In genomic region chr4:4864443-4864939, GRCh38 we compare ENCODE assay signal across 17 cellular contexts. TPM values are rescaled to one million over a fixed set of nuclear protein-coding genes. Genes with fewer than 3 reads are reported as not detected.
A peak's percentile ranks its signal among the peaks of the same experiment; 100 is the strongest.
DNase-seq lines count a peak whose midpoint lies in the region; ATAC-seq and TF ChIP-seq lines count a peak whose summit lies in the region.
"Had no signal": no experiment of that assay in that cellular context is flagged by ENCODE, and none has a peak within 500 bp of the region (broad histone marks: within the 10 kb centered on the region; RNA-seq: fewer than 3 reads in every experiment).

No MANE protein-coding gene starts in this region.

- H3K27ac ChIP-seq in SK-N-SH (ENCODE audit: low read depth in 2 of 2, low read length in 1 of 2) (no peak overlapping the region), mesodermal cell (ENCODE audit: low read depth, low read length, severe bottlenecking) (peak overlapping the region; percentile 20), spleen (no peak overlapping the region)
- H3K27ac ChIP-seq: epithelial cell of prostate, foreskin keratinocyte had no signal

- peaks cover 14% of the 10 kb centered on the region; the same call in 1 of the 2 replicates for H4K20me1 ChIP-seq in SK-N-SH (ENCODE audit: insufficient read depth)

- H3K4me1 ChIP-seq in SK-N-SH (ENCODE audit: control insufficient read depth in 1 of 2, insufficient read depth in 2 of 2, low read depth in 1 of 2, low read length in 1 of 2) (peaks cover 0 to 11% of the 10 kb centered on the region in 2 experiments; a peak in 1 of 4 replicates), mesodermal cell (ENCODE audit: control insufficient read depth, insufficient read depth, low read length, poor library complexity, severe bottlenecking) (peaks cover 34% of the 10 kb centered on the region), spleen (peaks cover 3 to 66% (median 43%) of the 10 kb centered on the region in 6 donors)
- H3K4me1 ChIP-seq: foreskin keratinocyte had no signal

- no peaks in the 10 kb centered on the region for H3K79me2 ChIP-seq in SK-N-SH (ENCODE audit: insufficient read depth)

- no peaks in the 10 kb centered on the region for H3K9me2 ChIP-seq in SK-N-SH

- no peak for TF ChIP-seq RAD21 in SK-N-SH (IDR thresholded peaks at IDR 0.05; ENCODE audit: low read length)

- H3K27me3 ChIP-seq in SK-N-SH (ENCODE audit: insufficient read depth) (peaks cover 86% of the 10 kb centered on the region), spleen (replicated peaks in 1 of 7) (peaks cover 3 to 100% (median 93%) of the 10 kb centered on the region in 7 donors)

- 17% methylated on average over 24 of the region's 25 CpGs for WGBS in SK-N-SH (ENCODE audit: low lambda C conversion rate)
- WGBS in mesodermal cell (ENCODE audit: insufficient coverage in 2 of 2), 2 experiments: 11 to 14% methylated on average over 23 to 25 of the region's 25 CpGs
- WGBS in spleen, 5 donors: 29 to 46% (median 36%) methylated on average over 25 of the region's 25 CpGs

- H2AFZ ChIP-seq in SK-N-SH (ENCODE audit: low read depth): no peak overlapping the region

- DNase-seq in SK-N-SH: no peak
- DNase-seq in activated T-helper 1 cell treated with anti-CD3 and anti-CD28 coated beads, Interleukin-12 subunit alpha, Interleukin-12 subunit beta, Interleukin-2, Interleukin-4 antibody, amounts not matched to agents 30 ng/mL and 10 ng/mL and 1 ng/mL, durations not matched to agents 14 hours and 24 hours and 36 hours (ENCODE audit: low spot score): no peak
- DNase-seq in spleen: peak; percentile 52
- DNase-seq in middle frontal gyrus (ENCODE audit: extremely low spot score, low spot score): no peak
- no peak for DNase-seq in NCI-H526 treated with DMSO at 0.1 percent for 48 hours (lab: John Stamatoyannopoulos, UW)
- no peak for DNase-seq in hippocampal formation (lab: John Stamatoyannopoulos, UW)
- DNase-seq: activated CD4-positive, CD25-positive, alpha-beta regulatory T cell treated with anti-CD3 and anti-CD28 coated beads, Interleukin-2, amount 50 U/mL, for 72 hours; activated naive CD4-positive, alpha-beta T cell treated with anti-CD3 and anti-CD28 coated beads, Interleukin-2, amount 10 ng/mL, durations not matched to agents 7 days and 5 days; foreskin keratinocyte; HCEC 1CT; NCI-H524; substantia nigra had no signal

- H3K9me3 ChIP-seq in SK-N-SH (no peaks in the 10 kb centered on the region), mesodermal cell (ENCODE audit: control insufficient read depth, low read length) (no peaks in the 10 kb centered on the region), spleen (peaks cover 0 to 33% (median 0%) of the 10 kb centered on the region in 8 donors)

- intact Hi-C loops in activated T-helper 1 cell treated with anti-CD3 and anti-CD28 coated beads, Interleukin-12 subunit alpha, Interleukin-12 subunit beta, Interleukin-2, Interleukin-4 antibody, amounts not matched to agents 30 ng/mL and 10 ng/mL and 1 ng/mL, durations not matched to agents 14 hours and 24 hours and 36 hours (cut with micrococcal nuclease): loop anchor here (10.0 kb wide), 1 partner anchor 820 kb away; no protein-coding TSS in a partner anchor
- intact Hi-C loops in spleen (cut with DNase I; ENCODE audit: low total_unique reads): no loop called here

- H3K27me3 Mint-ChIP-seq in activated T-helper 1 cell treated with anti-CD3 and anti-CD28 coated beads, Interleukin-12 subunit alpha, Interleukin-12 subunit beta, Interleukin-2, Interleukin-4 antibody, amounts not matched to agents 30 ng/mL and 10 ng/mL and 1 ng/mL, durations not matched to agents 14 hours and 24 hours and 36 hours (ENCODE audit: insufficient read depth): peaks cover 63% of the 10 kb centered on the region

- H3K4me3 ChIP-seq in SK-N-SH (ENCODE audit: low read depth in 2 of 2, low read length in 1 of 2): no peak overlapping the region
- peak overlapping the region; percentile 11 for H3K4me3 ChIP-seq in mesodermal cell (ENCODE audit: extremely low read depth, insufficient read depth, low read length, poor library complexity, severe bottlenecking)
- H3K4me3 ChIP-seq in spleen: no peak overlapping the region

- no peak for TF ChIP-seq POLR2A in spleen (IDR thresholded peaks at IDR 0.05)

- no peaks in the 10 kb centered on the region for H3F3A ChIP-seq in SK-N-SH (replicated peaks; ENCODE audit: insufficient read depth)

- ATAC-seq in SK-N-SH treated with all-trans-retinoic acid at 6 μM for 48 hours: no peak
- ATAC-seq: foreskin keratinocyte had no signal

- no peak overlapping the region for H3K4me3 Mint-ChIP-seq in activated T-helper 1 cell treated with anti-CD3 and anti-CD28 coated beads, Interleukin-12 subunit alpha, Interleukin-12 subunit beta, Interleukin-2, Interleukin-4 antibody, amounts not matched to agents 30 ng/mL and 10 ng/mL and 1 ng/mL, durations not matched to agents 14 hours and 24 hours and 36 hours
- H3K4me3 Mint-ChIP-seq: activated naive CD4-positive, alpha-beta T cell treated with anti-CD3 and anti-CD28 coated beads, Interleukin-2, amount 10 ng/mL, durations not matched to agents 7 days and 5 days; central memory CD8-positive, alpha-beta T cell had no signal

- peaks cover 2% of the 10 kb centered on the region for H3K36me3 Mint-ChIP-seq in activated T-helper 1 cell treated with anti-CD3 and anti-CD28 coated beads, Interleukin-12 subunit alpha, Interleukin-12 subunit beta, Interleukin-2, Interleukin-4 antibody, amounts not matched to agents 30 ng/mL and 10 ng/mL and 1 ng/mL, durations not matched to agents 14 hours and 24 hours and 36 hours (ENCODE audit: low read depth)

- peaks cover 5% of the 10 kb centered on the region for H3K4me1 Mint-ChIP-seq in activated T-helper 1 cell treated with anti-CD3 and anti-CD28 coated beads, Interleukin-12 subunit alpha, Interleukin-12 subunit beta, Interleukin-2, Interleukin-4 antibody, amounts not matched to agents 30 ng/mL and 10 ng/mL and 1 ng/mL, durations not matched to agents 14 hours and 24 hours and 36 hours (ENCODE audit: low read depth)

- no peak overlapping the region for H3K9ac ChIP-seq in SK-N-SH

- no peak for TF ChIP-seq EP300 in SK-N-SH (IDR thresholded peaks at IDR 0.05; ENCODE audit: borderline replicate concordance in 1 of 2, low read depth in 1 of 2, low read length in 1 of 2)

- TF ChIP-seq CTCF in SK-N-SH (IDR thresholded peaks at IDR 0.05) (no peak), spleen (IDR thresholded peaks at IDR 0.05 in 8 of 11, conservative IDR thresholded peaks at IDR 0.05 in 3 of 11) (no peak)

- H3K27ac Mint-ChIP-seq in activated T-helper 1 cell treated with anti-CD3 and anti-CD28 coated beads, Interleukin-12 subunit alpha, Interleukin-12 subunit beta, Interleukin-2, Interleukin-4 antibody, amounts not matched to agents 30 ng/mL and 10 ng/mL and 1 ng/mL, durations not matched to agents 14 hours and 24 hours and 36 hours: peak overlapping the region; percentile 48
- H3K27ac Mint-ChIP-seq: activated naive CD4-positive, alpha-beta T cell treated with anti-CD3 and anti-CD28 coated beads, Interleukin-2, amount 10 ng/mL, durations not matched to agents 7 days and 5 days had no signal

- H3K4me2 ChIP-seq in SK-N-SH: 0 out of 2 replicates have a peak overlapping the region, but pooled peaks have one; percentile 69

- no peaks in the 10 kb centered on the region for H3K9me3 Mint-ChIP-seq in activated T-helper 1 cell treated with anti-CD3 and anti-CD28 coated beads, Interleukin-12 subunit alpha, Interleukin-12 subunit beta, Interleukin-2, Interleukin-4 antibody, amounts not matched to agents 30 ng/mL and 10 ng/mL and 1 ng/mL, durations not matched to agents 14 hours and 24 hours and 36 hours
- H3K9me3 Mint-ChIP-seq: activated naive CD4-positive, alpha-beta T cell treated with anti-CD3 and anti-CD28 coated beads, Interleukin-2, amount 10 ng/mL, durations not matched to agents 7 days and 5 days; central memory CD8-positive, alpha-beta T cell had no signal

- POLR2A ChIA-PET in SK-N-SH (lab: Yijun Ruan, JAX): no interaction called here

- H3K36me3 ChIP-seq in SK-N-SH (replicated peaks in 1 of 2; ENCODE audit: control insufficient read depth in 1 of 2, insufficient read depth in 2 of 2, low read length in 1 of 2): no peaks in the 10 kb centered on the region
- peaks cover 29% of the 10 kb centered on the region for H3K36me3 ChIP-seq in mesodermal cell (ENCODE audit: control insufficient read depth, insufficient read depth, low read length)
- peaks cover 0 to 23% (median 3%) of the 10 kb centered on the region in 6 donors for H3K36me3 ChIP-seq in spleen

- CTCF ChIA-PET in SK-N-SH (lab: Yijun Ruan, JAX): interaction anchor here (0.7 to 1.4 kb wide), 5 partner anchors 10 to 378 kb away, joined by 3 to 4 read pairs (median 3); no protein-coding TSS in a partner anchor

TF ChIP-seq in SK-N-SH, 30 proteins besides CTCF, POLR2A, EP300 and RAD21 (continues in another document):
- no peak for TF ChIP-seq JUND (IDR thresholded peaks at IDR 0.05)

TF ChIP-seq in SK-N-SH treated with all-trans-retinoic acid at 6 μM for 48 hours, 23 proteins besides CTCF, POLR2A, EP300 and RAD21 (continues in another document):
- TF ChIP-seq BACH2 (CRISPR knock-in tag; IDR thresholded peaks at IDR 0.05; ENCODE audit: borderline replicate concordance) (no peak), ISL1 (CRISPR knock-in tag; IDR thresholded peaks at IDR 0.05) (no peak), ZNF8 (CRISPR knock-in tag; IDR thresholded peaks at IDR 0.05) (no peak), ZNF565 (CRISPR knock-in tag; conservative IDR thresholded peaks at IDR 0.05; ENCODE audit: low read depth) (no peak), TOX (CRISPR knock-in tag; IDR thresholded peaks at IDR 0.05; ENCODE audit: borderline replicate concordance) (no peak)

RNA-seq across cellular contexts. Expression of gene MSX1, which starts 5.0 kb away (rescaled TPM):
- polyA plus RNA-seq in SK-N-SH (2012; rRNA removed) (1.5 and 2.1 TPM in 2 replicates), spleen (1 to 10 TPM; 1.1 to 2.6 (median 2.0) TPM)
- polyA plus RNA-seq in SK-N-SH (2012; cell fraction: cytosol; rRNA removed): 0.97 and 1.7 TPM in 2 replicates
- polyA plus RNA-seq in SK-N-SH (2012; cell fraction: nucleus; rRNA removed): 0.99 and 1.4 TPM in 2 replicates
- not detected in 2 replicates for total RNA-seq in activated T-helper 1 cell treated with anti-CD3 and anti-CD28 coated beads, Interleukin-12 subunit alpha, Interleukin-12 subunit beta, Interleukin-2, Interleukin-4 antibody, amounts not matched to agents 30 ng/mL and 10 ng/mL and 1 ng/mL, durations not matched to agents 14 hours and 24 hours and 36 hours
- polyA plus RNA-seq in mesodermal cell (2013, experiment 1 of 2): 168 TPM
- 152 TPM for polyA plus RNA-seq in mesodermal cell (2013, experiment 2 of 2)
- total RNA-seq in spleen: 1 to 10 TPM; 2.8 to 6.8 (median 5.2) TPM
- polyA plus RNA-seq: keratinocyte had no signal
